1 cellular context compared by ENCODE assay signal in the genomic region with DNA sequence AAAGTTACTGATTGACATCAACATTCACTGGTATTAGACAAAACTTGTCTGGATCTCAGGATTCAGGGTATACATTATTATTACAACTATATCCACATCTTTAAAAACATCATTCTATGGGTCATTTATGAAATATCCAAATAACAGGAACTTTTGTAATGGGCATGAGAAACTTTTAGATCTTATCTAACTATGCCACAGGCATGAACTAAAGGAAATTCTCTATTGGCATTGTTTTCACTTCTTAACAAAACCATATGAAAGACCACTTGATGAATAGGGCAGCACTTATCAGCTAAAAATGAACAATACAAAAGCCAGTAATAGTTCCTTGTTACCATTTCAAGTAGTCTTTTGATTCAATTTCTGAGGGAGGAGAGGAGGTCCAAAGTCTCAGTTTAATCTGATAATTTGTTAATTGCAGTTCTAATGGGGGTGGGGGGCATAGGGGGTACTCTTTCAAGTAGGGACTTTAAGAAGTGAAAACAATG.
TF ChIP-seq lines count a peak whose summit lies in the region.

No MANE protein-coding gene starts in this region.

TF ChIP-seq in HepG2, 621 proteins besides CTCF, POLR2A, EP300 and RAD21:
- TF ChIP-seq NCOA2 (CRISPR knock-in tag; IDR thresholded peaks at IDR 0.05) (no peak), TEAD2 (CRISPR knock-in tag; IDR thresholded peaks at IDR 0.05) (no peak), HDAC1 (CRISPR knock-in tag; IDR thresholded peaks at IDR 0.05) (no peak), POLR2AphosphoS5 (IDR thresholded peaks at IDR 0.05; ENCODE audit: low read depth, low read length) (no peak), BRCA1 (CRISPR knock-in tag; IDR thresholded peaks at IDR 0.05) (no peak), RFX1 (IDR thresholded peaks at IDR 0.05) (no peak), KAT2B (IDR thresholded peaks at IDR 0.05; ENCODE audit: borderline replicate concordance, low read depth, low read length) (no peak)
